Comparison of ENCODE assay signal across 32 cellular contexts in the genomic region with DNA sequence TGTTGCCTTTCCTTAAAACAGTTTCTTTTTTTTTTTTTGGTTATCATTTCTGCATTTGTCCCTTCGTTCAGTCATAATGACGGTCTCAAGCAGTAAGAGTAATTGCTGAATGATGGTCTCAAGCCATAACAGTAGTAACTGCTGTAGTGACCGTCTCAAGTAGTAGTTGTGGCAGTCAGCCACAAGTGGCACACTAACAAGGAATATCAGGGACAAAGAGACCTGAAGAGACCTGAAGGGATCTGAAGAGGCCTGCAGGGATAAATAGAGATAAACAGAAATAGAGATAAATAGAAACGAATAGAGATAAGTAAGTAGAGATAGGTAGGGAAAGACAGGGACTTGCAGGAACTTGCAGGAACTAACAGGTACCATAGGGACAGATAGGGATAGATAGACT. TPM values are rescaled to one million over a fixed set of nuclear protein-coding genes. Genes with fewer than 3 reads are reported as not detected.
"Had no signal": no experiment of that assay in that cellular context is flagged by ENCODE, and none has a peak within 500 bp of the region (broad histone marks: within the 10 kb centered on the region; RNA-seq: fewer than 3 reads in every experiment).

No MANE protein-coding gene starts in this region.

- H3K36me3 ChIP-seq: stomach, suprapubic skin, thoracic aorta, thyroid gland, tibial artery, tibial nerve, transverse colon, upper lobe of left lung, upper lobe of right lung, uterus, vagina had no signal

- H3K4me3 ChIP-seq: stomach, suprapubic skin, testis, thoracic aorta, thyroid gland, tibial artery, tibial nerve, transverse colon, upper lobe of left lung, upper lobe of right lung, uterus, vagina had no signal

- H3K36me3 Mint-ChIP-seq: stimulated activated effector memory CD8-positive, alpha-beta T cell treated with anti-CD3 and anti-CD28 coated beads, Interleukin-12 subunit alpha, Interleukin-12 subunit beta, amount 100 ng/mL, for 72 hours; stimulated activated memory B cell treated with anti-CD40 and anti-IgM and Interleukin-4, amounts not matched to agents 10 μg/mL and 1 μg/mL and 100 μg/mL, for 72 hours; stimulated activated naive B cell treated with anti-CD40 and anti-IgM and Interleukin-4, amounts not matched to agents 10 μg/mL and 1 μg/mL and 100 μg/mL, for 72 hours; type B pancreatic cell had no signal

- H3K4me3 Mint-ChIP-seq: stimulated activated effector memory CD8-positive, alpha-beta T cell treated with anti-CD3 and anti-CD28 coated beads, Interleukin-12 subunit alpha, Interleukin-12 subunit beta, amount 100 ng/mL, for 72 hours; stimulated activated memory B cell treated with anti-CD40 and anti-IgM and Interleukin-4, amounts not matched to agents 10 μg/mL and 1 μg/mL and 100 μg/mL, for 72 hours; stimulated activated naive B cell treated with anti-CD40 and anti-IgM and Interleukin-4, amounts not matched to agents 10 μg/mL and 1 μg/mL and 100 μg/mL, for 72 hours; stimulated activated naive CD8-positive, alpha-beta T cell treated with anti-CD3 and anti-CD28 coated beads, Interleukin-15, amount 100 ng/mL, for 72 hours; stimulated activated naive CD8-positive, alpha-beta T cell treated with anti-CD3 and anti-CD28 coated beads, Interleukin-15, Interleukin-2, amounts not matched to agents 100 ng/mL and 50 ng/mL, for 24 hours; type B pancreatic cell had no signal

- H3K27ac Mint-ChIP-seq: stimulated activated effector memory CD8-positive, alpha-beta T cell treated with anti-CD3 and anti-CD28 coated beads, Interleukin-12 subunit alpha, Interleukin-12 subunit beta, amount 100 ng/mL, for 72 hours; stimulated activated memory B cell treated with anti-CD40 and anti-IgM and Interleukin-4, amounts not matched to agents 10 μg/mL and 1 μg/mL and 100 μg/mL, for 72 hours; stimulated activated naive B cell treated with anti-CD40 and anti-IgM and Interleukin-4, amounts not matched to agents 10 μg/mL and 1 μg/mL and 100 μg/mL, for 72 hours; stimulated activated naive CD8-positive, alpha-beta T cell treated with anti-CD3 and anti-CD28 coated beads, Interleukin-15, amount 100 ng/mL, for 72 hours; stimulated activated naive CD8-positive, alpha-beta T cell treated with anti-CD3 and anti-CD28 coated beads, Interleukin-15, Interleukin-2, amounts not matched to agents 100 ng/mL and 50 ng/mL, for 24 hours; type B pancreatic cell had no signal

- H3K9me3 Mint-ChIP-seq: stimulated activated effector memory CD8-positive, alpha-beta T cell treated with anti-CD3 and anti-CD28 coated beads, Interleukin-12 subunit alpha, Interleukin-12 subunit beta, amount 100 ng/mL, for 72 hours; stimulated activated naive CD8-positive, alpha-beta T cell treated with anti-CD3 and anti-CD28 coated beads, Interleukin-15, Interleukin-2, amounts not matched to agents 100 ng/mL and 50 ng/mL, for 24 hours; type B pancreatic cell had no signal

- H3K9me3 ChIP-seq: suprapubic skin, testis, thoracic aorta, thyroid gland, tibial artery, transverse colon, upper lobe of right lung, vagina had no signal

- DNase-seq: stimulated activated CD4-positive, alpha-beta T cell treated with anti-CD3 and anti-CD28 coated beads, Interleukin-2, amount 100 ng/mL, for 48 hours; stimulated activated CD4-positive, alpha-beta T cell treated with anti-CD3 and anti-CD28 coated beads, Interleukin-4, amount 100 ng/mL, for 1 hour; stimulated activated CD4-positive, alpha-beta T cell treated with anti-CD3 and anti-CD28 coated beads, Interleukin-4, amount 100 ng/mL, for 24 hours; stimulated activated CD4-positive, alpha-beta T cell treated with anti-CD3 and anti-CD28 coated beads, Interleukin-4, amount 100 ng/mL, for 4 hours; stimulated activated CD8-positive, alpha-beta memory T cell treated with anti-CD3 and anti-CD28 coated beads, Interleukin-4, amount 100 ng/mL, for 48 hours; stimulated activated naive B cell treated with anti-CD40 and anti-IgM and Interleukin-4, amounts not matched to agents 10 μg/mL and 1 μg/mL and 100 μg/mL, for 72 hours; stimulated activated naive CD4-positive, alpha-beta T cell; stimulated activated naive CD4-positive, alpha-beta T cell treated with Interleukin-2 at 50 U/mL for 16 hours; stimulated activated naive CD8-positive, alpha-beta T cell treated with anti-CD3 and anti-CD28 coated beads, Interleukin-15, amount 100 ng/mL, for 72 hours; stimulated activated naive CD8-positive, alpha-beta T cell treated with anti-CD3 and anti-CD28 coated beads, Interleukin-15, Interleukin-2, amounts not matched to agents 100 U/mL and 50 U/mL, for 24 hours; stomach; substantia nigra; testis; thyroid gland; tibial artery; transverse colon; trophoblast cell; upper lobe of left lung; upper lobe of right lung; uterus had no signal

- H3K27me3 ChIP-seq: stomach, suprapubic skin, testis, thyroid gland, tibial artery, tibial nerve, transverse colon, upper lobe of left lung, upper lobe of right lung, uterus, vagina had no signal

- H3K4me1 Mint-ChIP-seq: stimulated activated effector memory CD8-positive, alpha-beta T cell treated with anti-CD3 and anti-CD28 coated beads, Interleukin-12 subunit alpha, Interleukin-12 subunit beta, amount 100 ng/mL, for 72 hours; stimulated activated memory B cell treated with anti-CD40 and anti-IgM and Interleukin-4, amounts not matched to agents 10 μg/mL and 1 μg/mL and 100 μg/mL, for 72 hours; stimulated activated naive B cell treated with anti-CD40 and anti-IgM and Interleukin-4, amounts not matched to agents 10 μg/mL and 1 μg/mL and 100 μg/mL, for 72 hours; stimulated activated naive CD8-positive, alpha-beta T cell treated with anti-CD3 and anti-CD28 coated beads, Interleukin-15, amount 100 ng/mL, for 72 hours had no signal

- H3K4me1 ChIP-seq: stomach, suprapubic skin, testis, thyroid gland, tibial artery, tibial nerve, transverse colon, upper lobe of left lung, upper lobe of right lung, uterus, vagina had no signal

- H3K27ac ChIP-seq: stomach, suprapubic skin, testis, thoracic aorta, thyroid gland, tibial artery, tibial nerve, transverse colon, upper lobe of left lung, upper lobe of right lung, uterus, vagina had no signal

RNA-seq across cellular contexts. Expression of a gene that starts 42.7 kb away (rescaled TPM):
- total RNA-seq: stomach, subcutaneous adipose tissue, suprapubic skin, temporal lobe, testis, thoracic aorta, thyroid gland, tibial nerve, transverse colon, upper lobe of left lung, upper lobe of right lung, ureter, urinary bladder, uterus, vagina had no signal
- polyA plus RNA-seq: stomach, urinary bladder had no signal
